32 cellular contexts compared by ENCODE assay signal in genomic region chr17:61538480-61538879, GRCh38. TPM values are rescaled to one million over a fixed set of nuclear protein-coding genes. Genes with fewer than 3 reads are reported as not detected.
"Had no signal": no experiment of that assay in that cellular context is flagged by ENCODE, and none has a peak within 500 bp of the region (broad histone marks: within the 10 kb centered on the region; RNA-seq: fewer than 3 reads in every experiment).

No MANE protein-coding gene starts in this region.

- H3K27ac ChIP-seq: KMS-11, Peyer's patch, SJSA1 had no signal

- H3K36me3 ChIP-seq: Peyer's patch, SJSA1 had no signal

- H3K9ac ChIP-seq: KMS-11, SK-N-SH had no signal

- DNase-seq: activated CD4-positive, alpha-beta memory T cell treated with anti-CD3 and anti-CD28 coated beads for 36 hours; activated CD4-positive, alpha-beta T cell treated with anti-CD3 and anti-CD28 coated beads, Interleukin-2, amount 50 U/mL, for 1 hour; activated CD8-positive, alpha-beta memory T cell treated with anti-CD3 and anti-CD28 coated beads, Interleukin-2, amount 50 U/mL, for 4 hours; activated gamma-delta T cell treated with Interleukin-2 at 50 U/mL for 16 hours; activated naive CD4-positive, alpha-beta T cell treated with anti-CD3 and anti-CD28 coated beads for 36 hours; activated T-cell treated with anti-CD3 and anti-CD28 coated beads for 4 hours; activated T-cell treated with anti-CD3 and anti-CD28 coated beads, Interleukin-2, amount 50 U/mL, for 4 hours; anterior cingulate cortex; caudate nucleus; cerebellar nuclear complex; NCI-H1105; NCI-H1417 treated with DMSO at 0.1 percent for 48 hours; NCI-H187 treated with DMSO at 0.1 percent for 48 hours; NCI-H2081; NCI-H2171 treated with DMSO at 0.1 percent for 48 hours; NCI-H2227 treated with DMSO at 0.1 percent for 48 hours; NCI-H446; NCI-H510A treated with DMSO at 0.1 percent for 48 hours; NCI-H526 treated with DMSO at 0.1 percent for 48 hours; NCI-H774; PC-3; Peyer's patch; RPMI8226; SHP77 treated with DMSO at 0.1 percent for 48 hours; SK-N-SH had no signal

- H3K4me1 ChIP-seq: Peyer's patch had no signal

- H3K4me2 ChIP-seq: KMS-11, SK-N-SH had no signal

- H3K9me2 ChIP-seq: SK-N-SH had no signal

- H3K27me3 ChIP-seq: Peyer's patch had no signal

- FAIRE-seq: bronchial epithelial cell, TTC549 had no signal

- H3K4me3 ChIP-seq: Peyer's patch, SJSA1 had no signal

RNA-seq across cellular contexts. Expression of gene NACA2, which starts 52.5 kb away (rescaled TPM):
- total RNA-seq: activated CD4-positive, alpha-beta memory T cell treated with anti-CD3 and anti-CD28 coated beads for 36 hours; activated naive CD4-positive, alpha-beta T cell treated with anti-CD3 and anti-CD28 coated beads for 36 hours; activated naive CD4-positive, alpha-beta T cell treated with anti-CD3 and anti-CD28 coated beads, Interleukin-2, amount 50 U/mL, for 72 hours; activated T-cell treated with anti-CD3 and anti-CD28 coated beads, Interleukin-2, amount 50 U/mL, for 4 hours; bronchial epithelial cell; LHCN-M2; M059J; PC-3; Peyer's patch; SJSA1 had no signal
- polyA plus RNA-seq: SK-N-SH had no signal
